ENCODE assay signal across 9 cellular contexts in genomic region chr6:47631248-47632196, GRCh38.
DNase-seq lines count a peak whose midpoint lies in the region; ATAC-seq, FAIRE-seq and TF ChIP-seq lines count a peak whose summit lies in the region.
"Had no signal": no experiment of that assay in that cellular context is flagged by ENCODE, and none has a peak within 500 bp of the region (broad histone marks: within the 10 kb centered on the region; RNA-seq: fewer than 3 reads in every experiment).

No MANE protein-coding gene starts in this region.

- no peaks in the 10 kb centered on the region for H3K9me2 ChIP-seq in OCI-LY7 (ENCODE audit: insufficient read depth, low read length)

- no peaks in the 10 kb centered on the region for H3K4me1 ChIP-seq in OCI-LY7 (ENCODE audit: insufficient read depth, low read length, poor library complexity, severe bottlenecking)

- no peaks in the 10 kb centered on the region for H3K79me2 ChIP-seq in OCI-LY7 (ENCODE audit: insufficient read depth, low read depth, low read length)

- peak; percentile 57 for ATAC-seq in GM18909 (IDR thresholded peaks at IDR 0.05; ENCODE audit: poor library complexity, unreplicated experiment)

- H3K36me3 ChIP-seq in OCI-LY7 (ENCODE audit: insufficient read depth, low read length), result peaks cover 7% of the 10 kb centered on the region; the same call in 1 of the 2 replicates

- TF ChIP-seq CTCF in OCI-LY7 (conservative IDR thresholded peaks at IDR 0.05; ENCODE audit: low read length), result peak; percentile 86
- TF ChIP-seq CTCF in cardiac fibroblast (IDR thresholded peaks at IDR 0.05; ENCODE audit: low read depth, low read length), result peak; percentile 34

- BruUV-seq in OCI-LY7 (replicated peaks; lab: Mats Ljungman, UMichigan), result no TSS peak

- no peaks in the 10 kb centered on the region for H3K9me3 ChIP-seq in OCI-LY7 (ENCODE audit: low read length)

- H3K4me3 ChIP-seq in OCI-LY7 (ENCODE audit: low read depth, low read length, poor library complexity, severe bottlenecking) (no peak overlapping the region), cardiac fibroblast (replicated peaks in 1 of 2; ENCODE audit: low read depth in 2 of 2, low read length in 2 of 2) (no peak overlapping the region)
- H3K4me3 ChIP-seq: skin epidermis had no signal

- no peak overlapping the region for H3K4me2 ChIP-seq in OCI-LY7 (ENCODE audit: low read length)

- no peaks in the 10 kb centered on the region for H4K20me1 ChIP-seq in OCI-LY7 (ENCODE audit: insufficient read depth, low read length)

- intact Hi-C loops in OCI-LY7 (cut with micrococcal nuclease; ENCODE audit: unreplicated experiment), result loop anchor here (1.0 to 2.0 kb wide), 3 partner anchors 103 to 217 kb away; no protein-coding TSS in a partner anchor

- H3K27ac ChIP-seq in OCI-LY7 (ENCODE audit: low read depth, low read length, poor library complexity, severe bottlenecking), result no peak overlapping the region
- H3K27ac ChIP-seq: skin epidermis had no signal

- POLR2A ChIA-PET in OCI-LY7 (lab: Charles Lee), result interaction anchor here (1.0 to 1.6 kb wide), 4 partner anchors 14 to 100 kb away, joined by 3 to 5 read pairs (median 3); no protein-coding TSS in a partner anchor

- no peak overlapping the region for H2AFZ ChIP-seq in OCI-LY7 (ENCODE audit: low read length)

- CTCF ChIA-PET in OCI-LY7 (lab: Charles Lee; ENCODE audit: unreplicated experiment), result interaction anchor here (0.7 to 1.6 kb wide), 4 partner anchors 10 to 227 kb away, joined by 3 to 7 read pairs (median 4); no protein-coding TSS in a partner anchor

- FAIRE-seq in urothelium cell line (lab: Jason Lieb, UNC), result no peak

- peak; percentile 56 for DNase-seq in COR-L47 (lab: John Stamatoyannopoulos, UW)
- DNase-seq in HS-27A (ENCODE audit: low read depth), result peak; percentile 23
- DNase-seq in OCI-LY7 (ENCODE audit: low spot score), result peak; percentile 72
- DNase-seq in cardiac fibroblast (ENCODE audit: low read depth in 2 of 2), result peak; percentile 72
- peak; percentile 74 for DNase-seq in left kidney (ENCODE audit: low read depth, low spot score)
- peak; percentile 48 for DNase-seq in urothelium cell line (ENCODE audit: low spot score)
- no peak for DNase-seq in activated effector memory CD4-positive, alpha-beta T cell treated with anti-CD3 and anti-CD28 coated beads, Interleukin-2, amount 50 U/mL, for 16 hours
